ENCODE assay signal across 1 cellular context in genomic region chr15:94421711-94422110, GRCh38.
TF ChIP-seq lines count a peak whose summit lies in the region.

No MANE protein-coding gene starts in this region.

TF ChIP-seq in GM23338, 12 proteins besides CTCF, POLR2A, EP300 and RAD21 (continued from another document):
- TF ChIP-seq ZNF462 (CRISPR knock-in tag; IDR thresholded peaks at IDR 0.05) (no peak), REST (IDR thresholded peaks at IDR 0.05; ENCODE audit: unreplicated experiment) (no peak), NANOG (IDR thresholded peaks at IDR 0.05; ENCODE audit: borderline replicate concordance) (no peak), STAT1 (IDR thresholded peaks at IDR 0.05; ENCODE audit: unreplicated experiment) (no peak), ETS1 (IDR thresholded peaks at IDR 0.05) (no peak)
TF ChIP-seq in GM23338: peak in this region for 0.
